ENCODE assay signal across 9 cellular contexts in the genomic region with DNA sequence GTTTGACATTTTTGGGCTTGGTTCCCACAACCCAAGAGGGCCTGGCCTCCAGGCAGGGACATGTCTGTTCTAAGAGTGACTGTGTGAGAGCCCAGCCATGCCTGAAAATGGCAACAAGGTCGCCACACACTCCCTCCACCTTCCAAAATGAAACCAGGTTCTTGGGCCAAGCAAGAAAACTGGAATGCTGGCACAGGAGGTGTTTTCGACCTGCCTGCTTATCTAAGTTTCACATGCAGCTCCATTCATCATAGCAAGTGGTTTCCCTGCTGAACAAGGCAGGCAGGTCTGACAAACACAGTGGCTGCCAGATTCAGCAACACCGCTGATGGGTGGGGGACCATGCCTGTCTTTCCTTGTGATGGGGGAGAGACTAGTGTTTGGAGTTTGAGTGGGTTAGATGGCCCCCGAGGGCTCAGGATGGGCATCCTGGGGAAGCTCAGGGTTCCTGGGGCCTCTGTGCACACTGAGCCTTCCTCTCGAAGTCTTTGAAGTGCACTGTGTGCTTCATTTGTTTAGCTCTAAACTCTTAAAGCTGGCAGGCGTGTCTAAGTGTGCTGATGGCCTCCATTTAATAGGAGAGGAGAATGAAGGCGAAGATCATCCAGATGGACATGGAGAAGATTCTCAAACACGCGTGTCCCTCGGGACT. TPM values are rescaled to one million over a fixed set of nuclear protein-coding genes. Genes with fewer than 3 reads are reported as not detected.
DNase-seq lines count a peak whose midpoint lies in the region; ATAC-seq and TF ChIP-seq lines count a peak whose summit lies in the region.
"Had no signal": no experiment of that assay in that cellular context is flagged by ENCODE, and none has a peak within 500 bp of the region (broad histone marks: within the 10 kb centered on the region; RNA-seq: fewer than 3 reads in every experiment).

No MANE protein-coding gene starts in this region.

- H3K36me3 Mint-ChIP-seq in nephron progenitor cell (ENCODE audit: low read depth) = no peaks in the 10 kb centered on the region

- H3K4me1 Mint-ChIP-seq in nephron progenitor cell = peaks cover 56% of the 10 kb centered on the region

- DNase-seq in NCI-H187 treated with DMSO at 0.1 percent for 48 hours (lab: John Stamatoyannopoulos, UW) = peak; percentile 35
- DNase-seq in caudate nucleus (lab: John Stamatoyannopoulos, UW) = no peak
- DNase-seq in lower lobe of right lung = no peak
- DNase-seq in thoracic aorta (ENCODE audit: low spot score) = no peak
- DNase-seq in NCI-H1436 (lab: John Stamatoyannopoulos, UW) = no peak
- DNase-seq in nephron progenitor cell = no peak
- DNase-seq: activated gamma-delta T cell had no signal

- H3K4me3 ChIP-seq in lower lobe of right lung (no peak overlapping the region), thoracic aorta (peak overlapping the region; percentile 45)
- H3K4me3 ChIP-seq: GM23338 had no signal

- H3K27ac Mint-ChIP-seq in nephron progenitor cell = no peak overlapping the region
- H3K27ac Mint-ChIP-seq: GM23338 had no signal

- no peak for TF ChIP-seq CTCF in lower lobe of right lung (IDR thresholded peaks at IDR 0.05)
- TF ChIP-seq CTCF in thoracic aorta (IDR thresholded peaks at IDR 0.05) = no peak
- no peak for TF ChIP-seq CTCF in nephron progenitor cell (IDR thresholded peaks at IDR 0.05)

- H3K9me3 ChIP-seq in lower lobe of right lung (no peaks in the 10 kb centered on the region), thoracic aorta (no peaks in the 10 kb centered on the region)

- H3K9me3 Mint-ChIP-seq in nephron progenitor cell = no peaks in the 10 kb centered on the region
- H3K9me3 Mint-ChIP-seq: GM23338 had no signal

- H3K4me3 Mint-ChIP-seq in nephron progenitor cell = no peak overlapping the region
- H3K4me3 Mint-ChIP-seq: GM23338 had no signal

- peaks cover 20% of the 10 kb centered on the region for H3K27me3 Mint-ChIP-seq in nephron progenitor cell (ENCODE audit: low read depth, poor library complexity)

- intact Hi-C loops in lower lobe of right lung (cut with DNase I) = no loop called here

- H3K27me3 ChIP-seq in lower lobe of right lung (ENCODE audit: low read depth) (no peaks in the 10 kb centered on the region), thoracic aorta (replicated peaks; ENCODE audit: insufficient read depth) (no peaks in the 10 kb centered on the region)

- peaks cover 39% of the 10 kb centered on the region for H3K4me1 ChIP-seq in lower lobe of right lung
- H3K4me1 ChIP-seq in thoracic aorta (ENCODE audit: control insufficient read depth in 1 of 2, low read depth in 2 of 2) = peaks cover 25 to 78% of the 10 kb centered on the region in 2 donors

- ATAC-seq in lower lobe of right lung (peak; percentile 51 to 79), thoracic aorta (ENCODE audit: insufficient number of reproducible peaks, low FRiP score, low read depth) (peak; percentile 32), GM19455 (IDR thresholded peaks at IDR 0.05; ENCODE audit: unreplicated experiment) (no peak)
- ATAC-seq: GM23338 had no signal

- H3K36me3 ChIP-seq in lower lobe of right lung (no peaks in the 10 kb centered on the region), thoracic aorta (no peaks in the 10 kb centered on the region)

- H3K27ac ChIP-seq in caudate nucleus (ENCODE audit: low read depth, low read length) (peak overlapping the region; percentile 33), lower lobe of right lung (peak overlapping the region; percentile 76), thoracic aorta (peak overlapping the region; percentile 72 to 94)

RNA-seq across cellular contexts. Expression of a gene that starts 17.9 kb away (rescaled TPM):
- total RNA-seq in lower lobe of right lung (111 TPM), thoracic aorta (1,000 to 10,000 TPM in 1 of 2 donors, 100 to 1,000 TPM in 1; 854 to 1,319 TPM)

Comparison
In these comparisons a context has a peak if more than half of its experiments do, and no peak if none do; other contexts are left out.
1. H3K27ac ChIP-seq: peak in every context shown above with its lines; median percentile 83 in thoracic aorta; 76 in lower lobe of right lung; 33 in caudate nucleus.